Comparison of ENCODE assay signal across 8 cellular contexts in the genomic region with DNA sequence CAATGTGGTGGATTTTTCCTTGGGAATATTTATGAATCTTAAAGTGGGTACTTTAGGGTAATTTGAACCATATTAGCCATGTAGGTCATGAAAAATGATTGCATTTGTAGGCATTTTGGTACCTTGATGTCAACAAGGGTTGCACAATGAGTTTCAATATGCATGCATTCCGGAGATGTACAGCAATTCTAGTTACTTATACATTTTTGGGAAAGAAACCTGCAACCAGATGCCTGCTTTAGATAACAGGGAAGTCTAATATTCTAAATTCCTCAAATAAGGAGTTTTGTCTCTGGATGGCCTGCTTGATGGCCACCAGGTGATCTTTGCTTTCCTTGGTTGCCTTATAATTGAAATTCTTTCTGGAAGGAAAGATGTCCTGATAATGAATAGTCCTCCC.
"Had no signal": no experiment of that assay in that cellular context is flagged by ENCODE, and none has a peak within 500 bp of the region (broad histone marks: within the 10 kb centered on the region; RNA-seq: fewer than 3 reads in every experiment).

No MANE protein-coding gene starts in this region.

- H3K4me3 ChIP-seq: HAP-1 had no signal

- H3K36me3 Mint-ChIP-seq: IgD-negative memory B cell had no signal

- DNase-seq: GOT3, H7, HFFc6 had no signal

- H3K9me3 ChIP-seq: HAP-1 had no signal

- H3K27ac ChIP-seq: HL-60 had no signal

- H3K4me3 Mint-ChIP-seq: HFFc6 had no signal

- ATAC-seq: HCT116, HepG2 had no signal

- H3K27ac Mint-ChIP-seq: HFFc6, IgD-negative memory B cell had no signal

- H3K36me3 ChIP-seq: HAP-1 had no signal

- H3K4me1 ChIP-seq: HAP-1 had no signal
